ENCODE assay signal across 8 cellular contexts in genomic region chr14:24194873-24195185, GRCh38. TPM values are rescaled to one million over a fixed set of nuclear protein-coding genes. Genes with fewer than 3 reads are reported as not detected.
A peak's percentile ranks its signal among the peaks of the same experiment; 100 is the strongest.
DNase-seq lines count a peak whose midpoint lies in the region; ATAC-seq and TF ChIP-seq lines count a peak whose summit lies in the region.

No MANE protein-coding gene starts in this region.

- H3K27me3 ChIP-seq in SK-N-SH (ENCODE audit: insufficient read depth), result no peaks in the 10 kb centered on the region
- H3K27me3 ChIP-seq in ascending aorta, result no peaks in the 10 kb centered on the region
- no peaks in the 10 kb centered on the region for H3K27me3 ChIP-seq in layer of hippocampus (ENCODE audit: control insufficient read depth, insufficient read depth, low read length)
- H3K27me3 ChIP-seq in suprapubic skin, result no peaks in the 10 kb centered on the region

- peaks cover 11% of the 10 kb centered on the region in 2 experiments; a peak in 2 of 4 replicates for H3K4me1 ChIP-seq in SK-N-SH (ENCODE audit: control insufficient read depth in 1 of 2, insufficient read depth in 2 of 2, low read depth in 1 of 2, low read length in 1 of 2)
- peaks cover 8 to 25% of the 10 kb centered on the region in 2 donors for H3K4me1 ChIP-seq in ascending aorta
- H3K4me1 ChIP-seq in suprapubic skin, result peaks cover 47% of the 10 kb centered on the region

- H3F3A ChIP-seq in SK-N-SH (replicated peaks; ENCODE audit: insufficient read depth), result peaks cover 3% of the 10 kb centered on the region

- H3K4me2 ChIP-seq in SK-N-SH, result peak overlapping the region; percentile 97

- H3K9ac ChIP-seq in SK-N-SH, result peak overlapping the region; percentile 97

- no peaks in the 10 kb centered on the region for H3K9me2 ChIP-seq in SK-N-SH

- CTCF ChIA-PET in SK-N-SH (lab: Yijun Ruan, JAX), result interaction anchor here (1.0 to 1.6 kb wide), 5 partner anchors 19 to 86 kb away, joined by 3 to 7 read pairs (median 4); partner anchors contain the start of genes CHMP4A, IRF9 and TINF2

- peaks cover 79% of the 10 kb centered on the region for H3K79me2 ChIP-seq in SK-N-SH (ENCODE audit: insufficient read depth)

- peak overlapping the region; percentile 87; the same call in 1 of the 2 replicates for H2AFZ ChIP-seq in SK-N-SH (ENCODE audit: low read depth)

- TF ChIP-seq CTCF in SK-N-SH (IDR thresholded peaks at IDR 0.05) (no peak), ascending aorta (IDR thresholded peaks at IDR 0.05) (no peak), suprapubic skin (IDR thresholded peaks at IDR 0.05) (no peak)

- intact Hi-C loops in ascending aorta (cut with DNase I), result loop anchor here (1.0 to 2.0 kb wide), 3 partner anchors 18 to 48 kb away; partner anchors contain the start of genes CHMP4A, GMPR2, NEDD8 and TINF2

- peak overlapping the region; percentile 88 to 89 for H3K27ac ChIP-seq in SK-N-SH (ENCODE audit: low read depth in 2 of 2, low read length in 1 of 2)
- peak overlapping the region; percentile 97 to 99 for H3K27ac ChIP-seq in ascending aorta
- H3K27ac ChIP-seq in layer of hippocampus (ENCODE audit: low read depth, low read length), result peak overlapping the region; percentile 98
- H3K27ac ChIP-seq in suprapubic skin, result peak overlapping the region; percentile 97

- no peaks in the 10 kb centered on the region for H4K20me1 ChIP-seq in SK-N-SH (ENCODE audit: insufficient read depth)

- peaks cover 21 to 29% of the 10 kb centered on the region in 2 experiments for H3K36me3 ChIP-seq in SK-N-SH (replicated peaks in 1 of 2; ENCODE audit: control insufficient read depth in 1 of 2, insufficient read depth in 2 of 2, low read length in 1 of 2)
- H3K36me3 ChIP-seq in ascending aorta, result peaks cover 13 to 17% of the 10 kb centered on the region in 2 donors
- H3K36me3 ChIP-seq in suprapubic skin, result peaks cover 25% of the 10 kb centered on the region

- no peak for TF ChIP-seq RAD21 in SK-N-SH (IDR thresholded peaks at IDR 0.05; ENCODE audit: low read length)

- H3K9me3 ChIP-seq in SK-N-SH (no peaks in the 10 kb centered on the region), ascending aorta (no peaks in the 10 kb centered on the region), suprapubic skin (no peaks in the 10 kb centered on the region)

- no peak for DNase-seq in SK-N-SH
- DNase-seq in ascending aorta (ENCODE audit: low spot score in 2 of 2), result no peak
- no peak for DNase-seq in suprapubic skin (ENCODE audit: low spot score in 2 of 2)
- no peak for DNase-seq in DMS153 treated with DMSO at 0.1 percent for 48 hours (lab: John Stamatoyannopoulos, UW; ENCODE audit: unreplicated experiment)
- no peak for DNase-seq in SHP77 treated with DMSO at 0.1 percent for 48 hours (lab: John Stamatoyannopoulos, UW)
- no peak for DNase-seq in NCI-H345 treated with DMSO at 0.1 percent for 48 hours (lab: John Stamatoyannopoulos, UW; ENCODE audit: unreplicated experiment)

- TF ChIP-seq EP300 in SK-N-SH (IDR thresholded peaks at IDR 0.05; ENCODE audit: borderline replicate concordance in 1 of 2, low read depth in 1 of 2, low read length in 1 of 2) (no peak), suprapubic skin (IDR thresholded peaks at IDR 0.05) (no peak)

- WGBS in SK-N-SH (ENCODE audit: low lambda C conversion rate), result 35% methylated on average over 5 of the region's 8 CpGs
- WGBS in suprapubic skin, result 26% methylated on average over 7 of the region's 8 CpGs

- ATAC-seq in SK-N-SH treated with all-trans-retinoic acid at 6 μM for 48 hours, result no peak; the same call in 2 of the 3 replicates

- POLR2A ChIA-PET in SK-N-SH (lab: Yijun Ruan, JAX), result interaction anchor here (1.1 to 2.4 kb wide), 9 partner anchors 11 to 101 kb away, joined by 3 to 15 read pairs (median 8); partner anchors contain the start of genes CHMP4A, DCAF11, MDP1 and NRL

- H3K4me3 ChIP-seq in SK-N-SH (ENCODE audit: low read depth in 2 of 2, low read length in 1 of 2) (peak overlapping the region; percentile 84 to 85), ascending aorta (peak overlapping the region; percentile 81 to 98), suprapubic skin (peak overlapping the region; percentile 99)

- no peak for TF ChIP-seq POLR2A in suprapubic skin (IDR thresholded peaks at IDR 0.05)

TF ChIP-seq in SK-N-SH, 30 proteins besides CTCF, POLR2A, EP300 and RAD21 (continues in another document):
- TF ChIP-seq FOXM1 (IDR thresholded peaks at IDR 0.05; ENCODE audit: low read depth), result no peak
- TF ChIP-seq PBX3 (IDR thresholded peaks at IDR 0.05), result no peak
- TF ChIP-seq FOXJ3 (CRISPR knock-in tag; IDR thresholded peaks at IDR 0.05), result no peak; the same call in 1 of the 2 replicates
- no peak for TF ChIP-seq USF1 (IDR thresholded peaks at IDR 0.05; ENCODE audit: borderline replicate concordance, low read depth)
- no peak for TF ChIP-seq RFX5 (IDR thresholded peaks at IDR 0.05; ENCODE audit: low read length)

TF ChIP-seq in SK-N-SH treated with all-trans-retinoic acid at 6 μM for 48 hours, 23 proteins besides CTCF, POLR2A, EP300 and RAD21 (continues in another document):
- TF ChIP-seq PATZ1 (CRISPR knock-in tag; IDR thresholded peaks at IDR 0.05; ENCODE audit: borderline replicate concordance), result no peak
- TF ChIP-seq BACH2 (CRISPR knock-in tag; IDR thresholded peaks at IDR 0.05; ENCODE audit: borderline replicate concordance), result no peak
- TF ChIP-seq ZC3H10 (CRISPR knock-in tag; IDR thresholded peaks at IDR 0.05), result no peak
- no peak for TF ChIP-seq CSRNP3 (CRISPR knock-in tag; IDR thresholded peaks at IDR 0.05)
- TF ChIP-seq ZNF70 (CRISPR knock-in tag; IDR thresholded peaks at IDR 0.05), result no peak
- TF ChIP-seq ESRRG (CRISPR knock-in tag; IDR thresholded peaks at IDR 0.05), result no peak
- TF ChIP-seq ZNF565 (CRISPR knock-in tag; conservative IDR thresholded peaks at IDR 0.05; ENCODE audit: low read depth), result no peak
- TF ChIP-seq ZFP3 (CRISPR knock-in tag; IDR thresholded peaks at IDR 0.05), result no peak
- TF ChIP-seq RARB (CRISPR knock-in tag; IDR thresholded peaks at IDR 0.05), result no peak
- no peak for TF ChIP-seq ISL1 (CRISPR knock-in tag; IDR thresholded peaks at IDR 0.05)
- no peak for TF ChIP-seq TCF4 (CRISPR knock-in tag; IDR thresholded peaks at IDR 0.05; ENCODE audit: borderline replicate concordance)
- no peak for TF ChIP-seq PPARA (CRISPR knock-in tag; IDR thresholded peaks at IDR 0.05; ENCODE audit: borderline replicate concordance)
- TF ChIP-seq OSR1 (CRISPR knock-in tag; IDR thresholded peaks at IDR 0.05), result no peak

RNA-seq across cellular contexts. Expression of gene TM9SF1, which starts 0.4 kb away (rescaled TPM):
- polyA plus RNA-seq in SK-N-SH (2012; rRNA removed), result 48.7 and 54.8 TPM in 2 replicates
- polyA plus RNA-seq in SK-N-SH (2012; cell fraction: cytosol; rRNA removed), result 49.3 and 49.8 TPM in 2 replicates
- polyA plus RNA-seq in SK-N-SH (2012; cell fraction: nucleus; rRNA removed), result 32.2 and 42.7 TPM in 2 replicates
- total RNA-seq in ascending aorta, result 86.5 TPM
- total RNA-seq in suprapubic skin, result 10 to 100 TPM; 38.1 to 58.3 (median 53.4) TPM

RNA-seq across cellular contexts. Expression of gene IPO4, which starts 6.2 kb away (rescaled TPM):
- polyA plus RNA-seq in SK-N-SH (2012; rRNA removed), result 39.7 and 61.3 TPM in 2 replicates
- 24.0 and 34.4 TPM in 2 replicates for polyA plus RNA-seq in SK-N-SH (2012; cell fraction: cytosol; rRNA removed)
- polyA plus RNA-seq in SK-N-SH (2012; cell fraction: nucleus; rRNA removed), result 161 and 211 TPM in 2 replicates
- total RNA-seq in ascending aorta (140 TPM), suprapubic skin (10 to 100 TPM; 43.0 to 90.5 (median 58.0) TPM)

RNA-seq across cellular contexts. Expression of gene TSSK4, which starts 10.7 kb away (rescaled TPM):
- polyA plus RNA-seq in SK-N-SH (2012; rRNA removed), result 0.05 TPM in 1 of 2 replicates, not detected in the other
- 0.03 TPM in 1 of 2 replicates, not detected in the other for polyA plus RNA-seq in SK-N-SH (2012; cell fraction: cytosol; rRNA removed)
- polyA plus RNA-seq in SK-N-SH (2012; cell fraction: nucleus; rRNA removed), result 0.06 and 0.23 TPM in 2 replicates
- total RNA-seq in ascending aorta (not detected), suprapubic skin (not detected)

RNA-seq across cellular contexts. Expression of gene CHMP4A, which starts 18.5 kb away (rescaled TPM):
- polyA plus RNA-seq in SK-N-SH (2012; rRNA removed), result 92.4 and 96.1 TPM in 2 replicates
- polyA plus RNA-seq in SK-N-SH (2012; cell fraction: cytosol; rRNA removed), result 117 and 158 TPM in 2 replicates
- 62.1 and 64.8 TPM in 2 replicates for polyA plus RNA-seq in SK-N-SH (2012; cell fraction: nucleus; rRNA removed)
- total RNA-seq in ascending aorta, result 27.0 TPM
- total RNA-seq in suprapubic skin, result 10 to 100 TPM; 47.2 to 86.3 (median 63.6) TPM

RNA-seq across cellular contexts. Expression of gene MDP1, which starts 21.0 kb away (rescaled TPM):
- polyA plus RNA-seq in SK-N-SH (2012; rRNA removed), result 36.4 and 36.7 TPM in 2 replicates
- 33.8 and 34.0 TPM in 2 replicates for polyA plus RNA-seq in SK-N-SH (2012; cell fraction: cytosol; rRNA removed)
- 42.4 and 50.9 TPM in 2 replicates for polyA plus RNA-seq in SK-N-SH (2012; cell fraction: nucleus; rRNA removed)
- total RNA-seq in ascending aorta (58.8 TPM), suprapubic skin (10 to 100 TPM; 10.9 to 18.2 (median 11.5) TPM)
